In the genomic region with DNA sequence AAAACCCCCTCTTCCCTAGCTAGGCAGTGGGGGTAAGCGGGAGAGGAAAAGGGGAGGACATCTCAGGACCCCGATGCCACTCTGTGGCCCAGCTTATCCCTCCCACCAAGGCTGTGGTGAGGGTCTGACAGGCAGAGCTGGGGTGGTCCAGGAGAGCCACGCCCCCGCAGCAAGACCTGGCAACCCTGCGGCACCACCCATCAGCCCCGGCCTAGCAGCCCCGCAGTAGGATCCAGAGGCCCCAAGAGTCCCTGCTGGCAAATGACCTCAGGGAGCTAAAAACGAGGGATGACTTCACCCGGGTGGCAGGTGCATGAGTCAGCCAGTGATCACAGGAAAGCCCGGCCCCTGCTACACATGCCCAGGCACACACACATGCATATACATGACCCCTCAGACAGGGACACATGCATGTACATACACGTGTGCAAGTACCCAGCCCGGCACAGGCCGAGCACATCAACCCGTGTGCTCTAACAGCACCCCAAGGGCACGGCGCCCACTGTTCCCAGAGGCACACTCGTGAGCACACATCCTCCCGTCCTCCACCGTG, we compare ENCODE assay signal across 10 cellular contexts. TPM values are rescaled to one million over a fixed set of nuclear protein-coding genes. Genes with fewer than 3 reads are reported as not detected.
DNase-seq lines count a peak whose midpoint lies in the region; ATAC-seq, FAIRE-seq and TF ChIP-seq lines count a peak whose summit lies in the region.
"Had no signal": no experiment of that assay in that cellular context is flagged by ENCODE, and none has a peak within 500 bp of the region (broad histone marks: within the 10 kb centered on the region; RNA-seq: fewer than 3 reads in every experiment).

No MANE protein-coding gene starts in this region.

- H4K91ac ChIP-seq in H1 (replicated peaks; ENCODE audit: insufficient read length, low read length) (no peak overlapping the region), neuronal stem cell (ENCODE audit: low read depth, low read length, poor library complexity) (no peak overlapping the region)

- H2BK5ac ChIP-seq in H1 (ENCODE audit: low read depth, low read length) = no peak overlapping the region
- peak overlapping the region; percentile 1 for H2BK5ac ChIP-seq in neuronal stem cell (ENCODE audit: low read length)

- ATAC-seq in GM21360 (IDR thresholded peaks at IDR 0.05; ENCODE audit: unreplicated experiment) = no peak

- DNase-seq in ELR (ENCODE audit: low read depth) (peak; percentile 84), NCI-H1694 (lab: John Stamatoyannopoulos, UW) (peak; percentile 60), H1 (ENCODE audit: low read depth in 1 of 2, low spot score in 2 of 2) (no peak), neuronal stem cell (ENCODE audit: low spot score) (no peak), GF-D8 (lab: John Stamatoyannopoulos, UW) (no peak)
- DNase-seq in stimulated activated CD4-positive, alpha-beta T cell treated with anti-CD3 and anti-CD28 coated beads, Interleukin-4, amount 100 ng/mL, for 1 hour = no peak
- DNase-seq in activated T-helper 1 cell treated with anti-CD3 and anti-CD28 coated beads, Interleukin-12 subunit alpha, Interleukin-12 subunit beta, Interleukin-2, Interleukin-4 antibody, amounts not matched to agents 30 ng/mL and 10 ng/mL and 1 ng/mL, durations not matched to agents 14 hours and 24 hours and 36 hours (ENCODE audit: low spot score) = no peak
- DNase-seq: activated naive CD8-positive, alpha-beta T cell treated with anti-CD3 and anti-CD28 coated beads, Interleukin-2, amount 10 ng/mL, durations not matched to agents 7 days and 5 days; NCI-H526 treated with DMSO at 0.1 percent for 48 hours had no signal

- H3K27ac ChIP-seq in H1 (ENCODE audit: low read depth, low read length) (no peak overlapping the region), neuronal stem cell (replicated peaks; ENCODE audit: low read length) (no peak overlapping the region)

- H3K4me3 ChIP-seq in H1 (ENCODE audit: extremely low read depth in 1 of 4, insufficient read depth in 2 of 4, low read depth in 3 of 4, low read length in 4 of 4) (no peak overlapping the region), neuronal stem cell (ENCODE audit: low read length in 2 of 2) (no peak overlapping the region)

- H2BK12ac ChIP-seq in H1 (ENCODE audit: low read depth, low read length) = no peak overlapping the region
- H2BK12ac ChIP-seq in neuronal stem cell (ENCODE audit: low read length) = no peak overlapping the region

- H2BK20ac ChIP-seq in H1 (ENCODE audit: low read length) = no peak overlapping the region

- H3K27me3 ChIP-seq in H1 (replicated peaks in 1 of 4; ENCODE audit: control insufficient read depth in 3 of 4, extremely low read depth in 1 of 4, insufficient read depth in 3 of 4, low read length in 3 of 4) (no peaks in the 10 kb centered on the region), neuronal stem cell (ENCODE audit: control insufficient read depth in 3 of 3, insufficient read depth in 3 of 3, low read depth in 1 of 3, low read length in 3 of 3) (no peaks in the 10 kb centered on the region)

- H2BK120ac ChIP-seq in H1 (replicated peaks; ENCODE audit: low read depth, low read length) (no peak overlapping the region), neuronal stem cell (ENCODE audit: low read depth, low read length) (no peak overlapping the region)

- H3K4me2 ChIP-seq in H1 (ENCODE audit: insufficient read depth in 1 of 2, low read depth in 2 of 2, low read length in 2 of 2) (no peak overlapping the region), neuronal stem cell (ENCODE audit: insufficient read depth, low read length, poor library complexity, severe bottlenecking) (no peak overlapping the region)

- TF ChIP-seq POLR2A in H1 (IDR thresholded peaks at IDR 0.05; ENCODE audit: control extremely low read depth in 1 of 2, low read depth in 2 of 2, low read length in 2 of 2) = no peak

- 89% methylated on average over 17 of the region's 19 CpGs; no CpG with 5 or more reads in 1 of the 2 experiments for WGBS in H1 (ENCODE audit: extremely low coverage in 1 of 2, insufficient coverage in 1 of 2, insufficient read length in 1 of 2, insufficient replicate concordance in 2 of 2, low coverage in 1 of 2, low lambda C conversion rate in 2 of 2, missing lambda C conversion rate in 1 of 2), 2 experiments
- WGBS in neuronal stem cell (ENCODE audit: extremely low coverage in 2 of 2, insufficient read length in 2 of 2, insufficient replicate concordance in 1 of 2), 2 donors = no CpG with 5 or more reads among the region's 19 CpGs

- H3K36me3 Mint-ChIP-seq in activated T-helper 1 cell treated with anti-CD3 and anti-CD28 coated beads, Interleukin-12 subunit alpha, Interleukin-12 subunit beta, Interleukin-2, Interleukin-4 antibody, amounts not matched to agents 30 ng/mL and 10 ng/mL and 1 ng/mL, durations not matched to agents 14 hours and 24 hours and 36 hours (ENCODE audit: low read depth) = no peaks in the 10 kb centered on the region
- H3K36me3 Mint-ChIP-seq: activated naive CD8-positive, alpha-beta T cell treated with anti-CD3 and anti-CD28 coated beads, Interleukin-2, amount 10 ng/mL, durations not matched to agents 7 days and 5 days had no signal

- no peak overlapping the region for H3K14ac ChIP-seq in H1 (ENCODE audit: insufficient read length)
- no peak overlapping the region for H3K14ac ChIP-seq in neuronal stem cell (ENCODE audit: low read length)

- H3K9me3 ChIP-seq in H1 (ENCODE audit: insufficient read depth in 2 of 2, low read depth in 1 of 2, low read length in 1 of 2) = no peaks in the 10 kb centered on the region
- H3K9me3 ChIP-seq in neuronal stem cell (replicated peaks in 1 of 2; ENCODE audit: control insufficient read depth in 2 of 2, insufficient read depth in 1 of 2, low read depth in 1 of 2, low read length in 2 of 2) = no peaks in the 10 kb centered on the region

- no peak for TF ChIP-seq RAD21 in H1 (IDR thresholded peaks at IDR 0.05 in 1 of 2, conservative IDR thresholded peaks at IDR 0.05 in 1 of 2; ENCODE audit: low read depth in 2 of 2, low read length in 2 of 2)

- no peak for FAIRE-seq in H1 (lab: Jason Lieb, UNC)

- no peak overlapping the region for H3K4ac ChIP-seq in H1 (replicated peaks; ENCODE audit: insufficient read length, low read depth, low read length)
- no peak overlapping the region for H3K4ac ChIP-seq in neuronal stem cell (ENCODE audit: low read length)

- H3K18ac ChIP-seq in H1 (ENCODE audit: extremely low read depth, low read length) = no peak overlapping the region
- peak overlapping the region; percentile 25 for H3K18ac ChIP-seq in neuronal stem cell (ENCODE audit: low read length)

- no peak overlapping the region for H3K27ac Mint-ChIP-seq in activated T-helper 1 cell treated with anti-CD3 and anti-CD28 coated beads, Interleukin-12 subunit alpha, Interleukin-12 subunit beta, Interleukin-2, Interleukin-4 antibody, amounts not matched to agents 30 ng/mL and 10 ng/mL and 1 ng/mL, durations not matched to agents 14 hours and 24 hours and 36 hours
- H3K27ac Mint-ChIP-seq: activated naive CD8-positive, alpha-beta T cell treated with anti-CD3 and anti-CD28 coated beads, Interleukin-2, amount 10 ng/mL, durations not matched to agents 7 days and 5 days had no signal

- H3K56ac ChIP-seq in H1 (replicated peaks; ENCODE audit: insufficient read length, low read depth, low read length) = peak overlapping the region; percentile 7

- H3K4me1 ChIP-seq in H1 (replicated peaks in 1 of 4; ENCODE audit: control insufficient read depth in 3 of 4, insufficient read depth in 4 of 4, low read length in 3 of 4) (peaks cover 0 to 17% (median 11%) of the 10 kb centered on the region in 4 experiments; a peak in 5 of 7 replicates), neuronal stem cell (ENCODE audit: control insufficient read depth in 2 of 2, insufficient read depth in 1 of 2, low read depth in 1 of 2, low read length in 2 of 2) (peaks cover 20 to 23% of the 10 kb centered on the region in 2 donors)

- peaks cover 0 to 8% of the 10 kb centered on the region in 2 experiments; a peak in 1 of 4 replicates for H3K79me2 ChIP-seq in H1 (ENCODE audit: control insufficient read depth in 1 of 2, insufficient read depth in 2 of 2, low read length in 2 of 2)

- POLR2A ChIA-PET in H1 (lab: Charles Lee; ENCODE audit: partially characterized antibody) = interaction anchor here (0.7 to 1.7 kb wide), 3 partner anchors 13 to 48 kb away, joined by 3 to 4 read pairs (median 4); no protein-coding TSS in a partner anchor

- no peak overlapping the region for H4K5ac ChIP-seq in H1 (ENCODE audit: insufficient read length, low read depth, low read length)

- H4K8ac ChIP-seq in H1 (ENCODE audit: extremely low read depth, insufficient read depth, low read length) (peak overlapping the region; percentile 45), neuronal stem cell (ENCODE audit: low read depth, low read length) (peak overlapping the region; percentile 19)

- TF ChIP-seq EP300 in H1 (IDR thresholded peaks at IDR 0.05; ENCODE audit: borderline replicate concordance in 1 of 2, low read depth in 2 of 2, low read length in 2 of 2) = no peak

- intact Hi-C loops in activated T-helper 1 cell treated with anti-CD3 and anti-CD28 coated beads, Interleukin-12 subunit alpha, Interleukin-12 subunit beta, Interleukin-2, Interleukin-4 antibody, amounts not matched to agents 30 ng/mL and 10 ng/mL and 1 ng/mL, durations not matched to agents 14 hours and 24 hours and 36 hours (cut with micrococcal nuclease) = no loop called here

- H3K23ac ChIP-seq in H1 (ENCODE audit: insufficient read length) = no peak overlapping the region
- H3K23ac ChIP-seq in neuronal stem cell (ENCODE audit: low read depth, low read length, poor library complexity) = peak overlapping the region; percentile 45

- no peaks in the 10 kb centered on the region for H3K4me1 Mint-ChIP-seq in activated T-helper 1 cell treated with anti-CD3 and anti-CD28 coated beads, Interleukin-12 subunit alpha, Interleukin-12 subunit beta, Interleukin-2, Interleukin-4 antibody, amounts not matched to agents 30 ng/mL and 10 ng/mL and 1 ng/mL, durations not matched to agents 14 hours and 24 hours and 36 hours (ENCODE audit: low read depth)
- H3K4me1 Mint-ChIP-seq: activated naive CD8-positive, alpha-beta T cell treated with anti-CD3 and anti-CD28 coated beads, Interleukin-2, amount 10 ng/mL, durations not matched to agents 7 days and 5 days had no signal

- CTCF ChIA-PET in H1 (lab: Charles Lee; ENCODE audit: partially characterized antibody) = interaction anchor here (0.7 to 5.6 kb wide), 5 partner anchors 12 to 93 kb away, joined by 3 to 58 read pairs (median 4); no protein-coding TSS in a partner anchor

- H3K36me3 ChIP-seq in H1 (ENCODE audit: control insufficient read depth in 2 of 4, insufficient read depth in 4 of 4, low read length in 3 of 4) (peaks cover 2 to 23% (median 5%) of the 10 kb centered on the region in 4 experiments; a peak in 6 of 8 replicates), neuronal stem cell (replicated peaks in 1 of 2; ENCODE audit: control insufficient read depth in 2 of 2, insufficient read depth in 2 of 2, low read length in 2 of 2) (peaks cover 27 to 47% of the 10 kb centered on the region in 2 donors)

- H4K20me1 ChIP-seq in H1 (replicated peaks in 1 of 2; ENCODE audit: control insufficient read depth in 1 of 2, insufficient read depth in 2 of 2, low read length in 2 of 2) = peaks cover 10 to 22% of the 10 kb centered on the region in 2 experiments

- H2BK15ac ChIP-seq in H1 (ENCODE audit: low read length) (no peak overlapping the region), neuronal stem cell (ENCODE audit: low read length) (no peak overlapping the region)

- H3K9ac ChIP-seq in H1 (replicated peaks in 1 of 4; ENCODE audit: extremely low read depth in 1 of 4, low read depth in 3 of 4, low read length in 3 of 4) (no peak overlapping the region), neuronal stem cell (ENCODE audit: low read depth, low read length, poor library complexity) (peak overlapping the region; percentile 72)

- no peak for TF ChIP-seq CTCF in H1 (IDR thresholded peaks at IDR 0.05; ENCODE audit: control extremely low read depth in 1 of 3, insufficient read depth in 1 of 3, low read depth in 1 of 3, low read length in 3 of 3)

- no peak overlapping the region for H2AK5ac ChIP-seq in H1 (ENCODE audit: low read depth, low read length)
- H2AK5ac ChIP-seq in neuronal stem cell (ENCODE audit: low read depth, low read length) = no peak overlapping the region

- H3K27me3 Mint-ChIP-seq in activated T-helper 1 cell treated with anti-CD3 and anti-CD28 coated beads, Interleukin-12 subunit alpha, Interleukin-12 subunit beta, Interleukin-2, Interleukin-4 antibody, amounts not matched to agents 30 ng/mL and 10 ng/mL and 1 ng/mL, durations not matched to agents 14 hours and 24 hours and 36 hours (ENCODE audit: insufficient read depth) = peaks cover 4% of the 10 kb centered on the region

- H3K79me1 ChIP-seq in H1 (ENCODE audit: low read depth, low read length) = peaks cover 24% of the 10 kb centered on the region
- H3K79me1 ChIP-seq in neuronal stem cell (ENCODE audit: low read depth, low read length) = peaks cover 27% of the 10 kb centered on the region

- H3K4me3 Mint-ChIP-seq in activated T-helper 1 cell treated with anti-CD3 and anti-CD28 coated beads, Interleukin-12 subunit alpha, Interleukin-12 subunit beta, Interleukin-2, Interleukin-4 antibody, amounts not matched to agents 30 ng/mL and 10 ng/mL and 1 ng/mL, durations not matched to agents 14 hours and 24 hours and 36 hours = no peak overlapping the region
- H3K4me3 Mint-ChIP-seq: activated naive CD8-positive, alpha-beta T cell treated with anti-CD3 and anti-CD28 coated beads, Interleukin-2, amount 10 ng/mL, durations not matched to agents 7 days and 5 days had no signal

- H2AFZ ChIP-seq in H1 (ENCODE audit: low read length) = no peak overlapping the region
- no peak overlapping the region for H2AFZ ChIP-seq in neuronal stem cell (ENCODE audit: low read length)

- peaks cover 4% of the 10 kb centered on the region; the same call in 1 of the 2 replicates for H3K23me2 ChIP-seq in H1 (ENCODE audit: low read depth, low read length)

- no peaks in the 10 kb centered on the region for H3K9me3 Mint-ChIP-seq in activated T-helper 1 cell treated with anti-CD3 and anti-CD28 coated beads, Interleukin-12 subunit alpha, Interleukin-12 subunit beta, Interleukin-2, Interleukin-4 antibody, amounts not matched to agents 30 ng/mL and 10 ng/mL and 1 ng/mL, durations not matched to agents 14 hours and 24 hours and 36 hours
- H3K9me3 Mint-ChIP-seq: activated naive CD8-positive, alpha-beta T cell treated with anti-CD3 and anti-CD28 coated beads, Interleukin-2, amount 10 ng/mL, durations not matched to agents 7 days and 5 days had no signal

RNA-seq across cellular contexts. Expression of gene ARVCF, which starts 32.3 kb away (rescaled TPM):
- 43.2 and 49.6 TPM in 2 replicates for total RNA-seq in H1 (2021; fragmentation: NEBNext Ultra II Directional; extraction: Animal tissue kit (Norgen Biotek cat#: 25700))
- polyA plus RNA-seq in H1 (2011; rRNA removed) = 31.0 and 68.3 TPM in 2 replicates
- 68.4 TPM for polyA plus RNA-seq in H1 (2011; cell fraction: cytosol; rRNA removed)
- polyA plus RNA-seq in H1 (2011; cell fraction: nucleus; rRNA removed) = 444 TPM
- polyA plus RNA-seq in H1 (2012, experiment 1 of 2) = 37.9 to 61.7 TPM (median 55.2 TPM) in 4 replicates
- 25.1 TPM for polyA plus RNA-seq in H1 (2012, experiment 2 of 2)
- polyA plus RNA-seq in H1 (2013, experiment 1 of 2) = 23.2 TPM
- polyA plus RNA-seq in H1 (2013, experiment 2 of 2) = 21.9 TPM
- polyA minus RNA-seq in H1 (2011; rRNA and poly(A)+ RNA removed) = 18.4 and 21.2 TPM in 2 replicates
- polyA minus RNA-seq in H1 (2011; cell fraction: cytosol; rRNA and poly(A)+ RNA removed) = 28.8 TPM
- polyA minus RNA-seq in H1 (2011; cell fraction: nucleus; rRNA and poly(A)+ RNA removed) = 88.4 TPM
- polyA plus RNA-seq in neuronal stem cell (2013, experiment 1 of 2) = 35.3 TPM
- 32.4 TPM for polyA plus RNA-seq in neuronal stem cell (2013, experiment 2 of 2)
- 2.4 and 3.1 TPM in 2 replicates for total RNA-seq in activated T-helper 1 cell treated with anti-CD3 and anti-CD28 coated beads, Interleukin-12 subunit alpha, Interleukin-12 subunit beta, Interleukin-2, Interleukin-4 antibody, amounts not matched to agents 30 ng/mL and 10 ng/mL and 1 ng/mL, durations not matched to agents 14 hours and 24 hours and 36 hours

RNA-seq across cellular contexts. Expression of gene TANGO2, which starts 36.6 kb away (rescaled TPM):
- total RNA-seq in H1 (2021; fragmentation: NEBNext Ultra II Directional; extraction: Animal tissue kit (Norgen Biotek cat#: 25700)) = 10.1 and 13.6 TPM in 2 replicates
- polyA plus RNA-seq in H1 (2011; rRNA removed) = 18.2 and 18.4 TPM in 2 replicates
- 18.8 TPM for polyA plus RNA-seq in H1 (2011; cell fraction: cytosol; rRNA removed)
- polyA plus RNA-seq in H1 (2011; cell fraction: nucleus; rRNA removed) = 19.5 TPM
- polyA plus RNA-seq in H1 (2012, experiment 1 of 2) = 7.8 to 13.8 TPM (median 12.6 TPM) in 4 replicates
- polyA plus RNA-seq in H1 (2012, experiment 2 of 2) = 11.7 TPM
- 5.2 TPM for polyA plus RNA-seq in H1 (2013, experiment 1 of 2)
- 5.0 TPM for polyA plus RNA-seq in H1 (2013, experiment 2 of 2)
- 32.1 and 36.1 TPM in 2 replicates for polyA minus RNA-seq in H1 (2011; rRNA and poly(A)+ RNA removed)
- polyA minus RNA-seq in H1 (2011; cell fraction: cytosol; rRNA and poly(A)+ RNA removed) = 7.8 TPM
- 11.9 TPM for polyA minus RNA-seq in H1 (2011; cell fraction: nucleus; rRNA and poly(A)+ RNA removed)
- polyA plus RNA-seq in neuronal stem cell (2013, experiment 1 of 2) = 4.9 TPM
- 4.2 TPM for polyA plus RNA-seq in neuronal stem cell (2013, experiment 2 of 2)
- 29.2 and 30.0 TPM in 2 replicates for total RNA-seq in activated T-helper 1 cell treated with anti-CD3 and anti-CD28 coated beads, Interleukin-12 subunit alpha, Interleukin-12 subunit beta, Interleukin-2, Interleukin-4 antibody, amounts not matched to agents 30 ng/mL and 10 ng/mL and 1 ng/mL, durations not matched to agents 14 hours and 24 hours and 36 hours

RNA-seq across cellular contexts. Expression of gene TXNRD2, which starts 42.7 kb away (rescaled TPM):
- total RNA-seq in H1 (2021; fragmentation: NEBNext Ultra II Directional; extraction: Animal tissue kit (Norgen Biotek cat#: 25700)) = 14.2 and 14.8 TPM in 2 replicates
- polyA plus RNA-seq in H1 (2011; rRNA removed) = 21.9 and 25.0 TPM in 2 replicates
- 20.2 TPM for polyA plus RNA-seq in H1 (2011; cell fraction: cytosol; rRNA removed)
- polyA plus RNA-seq in H1 (2011; cell fraction: nucleus; rRNA removed) = 38.2 TPM
- 11.3 to 14.7 TPM (median 13.7 TPM) in 4 replicates for polyA plus RNA-seq in H1 (2012, experiment 1 of 2)
- 16.5 TPM for polyA plus RNA-seq in H1 (2012, experiment 2 of 2)
- 8.1 TPM for polyA plus RNA-seq in H1 (2013, experiment 1 of 2)
- polyA plus RNA-seq in H1 (2013, experiment 2 of 2) = 9.0 TPM
- polyA minus RNA-seq in H1 (2011; rRNA and poly(A)+ RNA removed) = 6.3 and 8.1 TPM in 2 replicates
- 6.8 TPM for polyA minus RNA-seq in H1 (2011; cell fraction: cytosol; rRNA and poly(A)+ RNA removed)
- polyA minus RNA-seq in H1 (2011; cell fraction: nucleus; rRNA and poly(A)+ RNA removed) = 13.8 TPM
- polyA plus RNA-seq in neuronal stem cell (2013, experiment 1 of 2) = 16.7 TPM
- 17.7 TPM for polyA plus RNA-seq in neuronal stem cell (2013, experiment 2 of 2)
- total RNA-seq in activated T-helper 1 cell treated with anti-CD3 and anti-CD28 coated beads, Interleukin-12 subunit alpha, Interleukin-12 subunit beta, Interleukin-2, Interleukin-4 antibody, amounts not matched to agents 30 ng/mL and 10 ng/mL and 1 ng/mL, durations not matched to agents 14 hours and 24 hours and 36 hours = 19.0 and 20.0 TPM in 2 replicates

RNA-seq across cellular contexts. Expression of gene COMT, which starts 42.7 kb away (rescaled TPM):
- 15.2 and 16.6 TPM in 2 replicates for total RNA-seq in H1 (2021; fragmentation: NEBNext Ultra II Directional; extraction: Animal tissue kit (Norgen Biotek cat#: 25700))
- 33.7 and 45.0 TPM in 2 replicates for polyA plus RNA-seq in H1 (2011; rRNA removed)
- polyA plus RNA-seq in H1 (2011; cell fraction: cytosol; rRNA removed) = 30.8 TPM
- polyA plus RNA-seq in H1 (2011; cell fraction: nucleus; rRNA removed) = 39.7 TPM
- polyA plus RNA-seq in H1 (2012, experiment 1 of 2) = 21.8 to 30.3 TPM (median 29.0 TPM) in 4 replicates
- 26.2 TPM for polyA plus RNA-seq in H1 (2012, experiment 2 of 2)
- 12.0 TPM for polyA plus RNA-seq in H1 (2013, experiment 1 of 2)
- 10.6 TPM for polyA plus RNA-seq in H1 (2013, experiment 2 of 2)
- 9.1 and 11.6 TPM in 2 replicates for polyA minus RNA-seq in H1 (2011; rRNA and poly(A)+ RNA removed)
- polyA minus RNA-seq in H1 (2011; cell fraction: cytosol; rRNA and poly(A)+ RNA removed) = 25.5 TPM
- 7.3 TPM for polyA minus RNA-seq in H1 (2011; cell fraction: nucleus; rRNA and poly(A)+ RNA removed)
- 7.3 TPM for polyA plus RNA-seq in neuronal stem cell (2013, experiment 1 of 2)
- 6.4 TPM for polyA plus RNA-seq in neuronal stem cell (2013, experiment 2 of 2)
- total RNA-seq in activated T-helper 1 cell treated with anti-CD3 and anti-CD28 coated beads, Interleukin-12 subunit alpha, Interleukin-12 subunit beta, Interleukin-2, Interleukin-4 antibody, amounts not matched to agents 30 ng/mL and 10 ng/mL and 1 ng/mL, durations not matched to agents 14 hours and 24 hours and 36 hours = 99.4 and 112 TPM in 2 replicates

Comparison
In these comparisons a context has a peak if more than half of its experiments do, and no peak if none do; other contexts are left out.
1. DNase-seq: peak in ELR (single experiment) and NCI-H1694 (single experiment); none in H1 (0 of 2), neuronal stem cell (single experiment), GF-D8 (single experiment), stimulated activated CD4-positive, alpha-beta T cell treated with anti-CD3 and anti-CD28 coated beads, Interleukin-4, amount 100 ng/mL, for 1 hour (single experiment) and activated T-helper 1 cell treated with anti-CD3 and anti-CD28 coated beads, Interleukin-12 subunit alpha, Interleukin-12 subunit beta, Interleukin-2, Interleukin-4 antibody, amounts not matched to agents 30 ng/mL and 10 ng/mL and 1 ng/mL, durations not matched to agents 14 hours and 24 hours and 36 hours (single experiment).
2. RNA of gene ARVCF, which starts 32.3 kb away (total RNA-seq): 43.2 to 49.6 TPM in H1; 2.4 to 3.1 TPM in activated T-helper 1 cell treated with anti-CD3 and anti-CD28 coated beads, Interleukin-12 subunit alpha, Interleukin-12 subunit beta, Interleukin-2, Interleukin-4 antibody, amounts not matched to agents 30 ng/mL and 10 ng/mL and 1 ng/mL, durations not matched to agents 14 hours and 24 hours and 36 hours; every median in the first group is over 10 times any median in the second.